In genomic region chr6:144316866-144317204, GRCh38 we compare ENCODE assay signal across 29 cellular contexts. TPM values are rescaled to one million over a fixed set of nuclear protein-coding genes. Genes with fewer than 3 reads are reported as not detected.
A peak's percentile ranks its signal among the peaks of the same experiment; 100 is the strongest.
DNase-seq lines count a peak whose midpoint lies in the region; ATAC-seq, FAIRE-seq and TF ChIP-seq lines count a peak whose summit lies in the region.
"Had no signal": no experiment of that assay in that cellular context is flagged by ENCODE, and none has a peak within 500 bp of the region (broad histone marks: within the 10 kb centered on the region; RNA-seq: fewer than 3 reads in every experiment).

No MANE protein-coding gene starts in this region.

- no peaks in the 10 kb centered on the region for H3K9me3 ChIP-seq in HepG2 (ENCODE audit: low read length)
- H3K9me3 ChIP-seq in right lobe of liver = no peaks in the 10 kb centered on the region

- TF ChIP-seq EP300 in HepG2 (IDR thresholded peaks at IDR 0.05; ENCODE audit: low read depth in 2 of 2, low read length in 2 of 2) (no peak), HepG2 (CRISPR knock-in tag; IDR thresholded peaks at IDR 0.05; ENCODE audit: borderline replicate concordance) (no peak)

- no peak for FAIRE-seq in HepG2 (lab: Jason Lieb, UNC)
- FAIRE-seq: bronchial epithelial cell had no signal

- H3K4me1 Mint-ChIP-seq in endothelial cell (ENCODE audit: unreplicated experiment) = peaks cover 42% of the 10 kb centered on the region
- H3K4me1 Mint-ChIP-seq: memory B cell had no signal

- H3K27me3 Mint-ChIP-seq in endothelial cell (ENCODE audit: unreplicated experiment) = no peaks in the 10 kb centered on the region
- H3K27me3 Mint-ChIP-seq: activated naive CD8-positive, alpha-beta T cell treated with anti-CD3 and anti-CD28 coated beads, Interleukin-2, amount 10 ng/mL, durations not matched to agents 7 days and 5 days; dendritic cell treated with granulocyte-macrophage colony-stimulating factor and Interleukin-4, amounts not matched to agents 40 ng/mL and 50 ng/mL, for 4 days; memory B cell; progenitor cell of endocrine pancreas had no signal

- H3K4me3 ChIP-seq in HepG2 (replicated peaks in 1 of 3; ENCODE audit: insufficient read depth in 1 of 3, low read depth in 2 of 3, low read length in 3 of 3) (0 out of 6 replicates have a peak overlapping the region, but pooled peaks of 1 of the 3 experiments have one; percentile 31), right lobe of liver (no peak overlapping the region)
- H3K4me3 ChIP-seq: GM23248 had no signal

- H3K36me3 ChIP-seq in HepG2 (replicated peaks in 1 of 2; ENCODE audit: control insufficient read depth in 1 of 2, insufficient read depth in 2 of 2, low read length in 2 of 2) (peaks cover 7 to 21% of the 10 kb centered on the region in 2 experiments), right lobe of liver (no peaks in the 10 kb centered on the region)

- POLR2A ChIA-PET in HepG2 (lab: Yijun Ruan, JAX) = interaction anchor here (1.3 kb wide), 1 partner anchor 23 kb away, joined by 4 read pairs; no protein-coding TSS in a partner anchor

- ATAC-seq in HepG2 (no peak), right lobe of liver (no peak), HG03432 (IDR thresholded peaks at IDR 0.05; ENCODE audit: unreplicated experiment) (peak; percentile 15)
- ATAC-seq in activated naive CD4-positive, alpha-beta T cell treated with anti-CD3 and anti-CD28 coated beads, Interleukin-2, amount 50 U/mL, for 72 hours = no peak
- no peak for ATAC-seq in stimulated activated naive CD8-positive, alpha-beta T cell treated with anti-CD3 and anti-CD28 coated beads, Interleukin-15, Interleukin-2, amounts not matched to agents 100 U/mL and 50 U/mL, for 24 hours
- ATAC-seq: foreskin keratinocyte had no signal

- intact Hi-C loops in HepG2 (cut with micrococcal nuclease; ENCODE audit: unreplicated experiment) (no loop called here), right lobe of liver (cut with DNase I) (no loop called here)

- no peaks in the 10 kb centered on the region for H4K20me1 ChIP-seq in HepG2 (ENCODE audit: insufficient read depth, low read length)

- TSS peak; percentile 13 for BruUV-seq in HepG2 (replicated peaks; lab: Mats Ljungman, UMichigan)

- peaks cover 99% of the 10 kb centered on the region for H3K4me1 ChIP-seq in HepG2 (ENCODE audit: insufficient read depth, low read length)
- H3K4me1 ChIP-seq in right lobe of liver = peaks cover 0 to 43% (median 7%) of the 10 kb centered on the region in 4 donors
- H3K4me1 ChIP-seq: foreskin keratinocyte had no signal

- H3K27me3 ChIP-seq in HepG2 (ENCODE audit: control insufficient read depth in 1 of 2, insufficient read depth in 2 of 2, low read length in 2 of 2) (no peaks in the 10 kb centered on the region), right lobe of liver (no peaks in the 10 kb centered on the region)
- H3K27me3 ChIP-seq: foreskin keratinocyte had no signal

- peak overlapping the region; percentile 59 for H3K4me2 ChIP-seq in HepG2 (ENCODE audit: low read depth, low read length)

- no peak for TF ChIP-seq POLR2A in HepG2 (IDR thresholded peaks at IDR 0.05; ENCODE audit: insufficient read depth in 1 of 2, low read depth in 2 of 2, low read length in 2 of 2)
- TF ChIP-seq POLR2A in right lobe of liver (IDR thresholded peaks at IDR 0.05) = no peak

- in situ Hi-C loops in HepG2 (cut with HindIII; ENCODE audit: extremely low pct_ligation_motif_present, low pct_unique_long_range_greater_than_20kb) = no loop called here

- peak overlapping the region; percentile 28 for H3K27ac Mint-ChIP-seq in endothelial cell (ENCODE audit: unreplicated experiment)
- H3K27ac Mint-ChIP-seq in activated naive CD4-positive, alpha-beta T cell treated with anti-CD3 and anti-CD28 coated beads, Interleukin-2, amount 50 U/mL, for 72 hours = no peak overlapping the region
- H3K27ac Mint-ChIP-seq: activated naive CD8-positive, alpha-beta T cell treated with anti-CD3 and anti-CD28 coated beads, Interleukin-2, amount 10 ng/mL, durations not matched to agents 7 days and 5 days; activated T-helper 1 cell treated with anti-CD3 and anti-CD28 coated beads, Interleukin-12 subunit alpha, Interleukin-12 subunit beta, Interleukin-2, Interleukin-4 antibody, amounts not matched to agents 30 ng/mL and 10 ng/mL and 1 ng/mL, durations not matched to agents 14 hours and 24 hours and 36 hours; dendritic cell treated with granulocyte-macrophage colony-stimulating factor and Interleukin-4, amounts not matched to agents 40 ng/mL and 50 ng/mL, for 4 days; memory B cell; nephron progenitor cell had no signal

- no peaks in the 10 kb centered on the region for H3K9me3 Mint-ChIP-seq in endothelial cell (ENCODE audit: unreplicated experiment)
- no peaks in the 10 kb centered on the region for H3K9me3 Mint-ChIP-seq in activated naive CD4-positive, alpha-beta T cell treated with anti-CD3 and anti-CD28 coated beads, Interleukin-2, amount 50 U/mL, for 72 hours
- H3K9me3 Mint-ChIP-seq: activated naive CD8-positive, alpha-beta T cell treated with anti-CD3 and anti-CD28 coated beads, Interleukin-2, amount 10 ng/mL, durations not matched to agents 7 days and 5 days; activated T-helper 1 cell treated with anti-CD3 and anti-CD28 coated beads, Interleukin-12 subunit alpha, Interleukin-12 subunit beta, Interleukin-2, Interleukin-4 antibody, amounts not matched to agents 30 ng/mL and 10 ng/mL and 1 ng/mL, durations not matched to agents 14 hours and 24 hours and 36 hours; dendritic cell treated with granulocyte-macrophage colony-stimulating factor and Interleukin-4, amounts not matched to agents 40 ng/mL and 50 ng/mL, for 4 days; memory B cell; nephron progenitor cell had no signal

- H3K27ac ChIP-seq in HepG2 (ENCODE audit: extremely low read length, insufficient read depth, low read length) (peak overlapping the region; percentile 59), right lobe of liver (no peak overlapping the region)
- H3K27ac ChIP-seq: foreskin keratinocyte had no signal

- no peak for TF ChIP-seq RAD21 in HepG2 (CRISPR knock-in tag; IDR thresholded peaks at IDR 0.05)

- H2AFZ ChIP-seq in HepG2 (ENCODE audit: low read length) = no peak overlapping the region
- H2AFZ ChIP-seq: GM23248 had no signal

- no peak overlapping the region for H3K4me3 Mint-ChIP-seq in endothelial cell (ENCODE audit: unreplicated experiment)
- H3K4me3 Mint-ChIP-seq: activated naive CD8-positive, alpha-beta T cell treated with anti-CD3 and anti-CD28 coated beads, Interleukin-2, amount 10 ng/mL, durations not matched to agents 7 days and 5 days; activated T-helper 1 cell treated with anti-CD3 and anti-CD28 coated beads, Interleukin-12 subunit alpha, Interleukin-12 subunit beta, Interleukin-2, Interleukin-4 antibody, amounts not matched to agents 30 ng/mL and 10 ng/mL and 1 ng/mL, durations not matched to agents 14 hours and 24 hours and 36 hours; dendritic cell treated with granulocyte-macrophage colony-stimulating factor and Interleukin-4, amounts not matched to agents 40 ng/mL and 50 ng/mL, for 4 days; memory B cell; nephron progenitor cell had no signal

- H3K9ac ChIP-seq in HepG2 (ENCODE audit: insufficient read depth, low read depth, low read length) = no peak overlapping the region; the same call in 1 of the 2 replicates
- H3K9ac ChIP-seq: GM23248 had no signal

- TF ChIP-seq CTCF in HepG2 (CRISPR knock-in tag; IDR thresholded peaks at IDR 0.05) (no peak), right lobe of liver (IDR thresholded peaks at IDR 0.05) (no peak), endothelial cell (IDR thresholded peaks at IDR 0.05; ENCODE audit: unreplicated experiment) (no peak)

- CTCF ChIA-PET in HepG2 (lab: Yijun Ruan, JAX; ENCODE audit: low intra/inter-chr PET ratio, low total read pairs) = no interaction called here

- H3K36me3 Mint-ChIP-seq in endothelial cell (ENCODE audit: low read depth, unreplicated experiment) = peaks cover 4% of the 10 kb centered on the region
- no peaks in the 10 kb centered on the region for H3K36me3 Mint-ChIP-seq in activated naive CD4-positive, alpha-beta T cell treated with anti-CD3 and anti-CD28 coated beads, Interleukin-2, amount 50 U/mL, for 72 hours
- H3K36me3 Mint-ChIP-seq: memory B cell had no signal

- DNase-seq in HepG2 (ENCODE audit: low spot score) (no peak), right lobe of liver (no peak), endothelial cell (ENCODE audit: low spot score) (no peak), COLO829 (ENCODE audit: low spot score) (no peak)
- no peak for DNase-seq in activated naive CD4-positive, alpha-beta T cell treated with anti-CD3 and anti-CD28 coated beads, Interleukin-2, amount 50 U/mL, for 72 hours (ENCODE audit: low spot score in 2 of 2)
- DNase-seq in stimulated activated naive CD8-positive, alpha-beta T cell treated with anti-CD3 and anti-CD28 coated beads, Interleukin-15, Interleukin-2, amounts not matched to agents 100 U/mL and 50 U/mL, for 24 hours = no peak
- no peak for DNase-seq in activated naive CD4-positive, alpha-beta T cell treated with anti-CD3 and anti-CD28 coated beads, Interleukin-2, amount 50 U/mL, for 16 hours
- DNase-seq: ACHN; activated CD4-positive, CD25-positive, alpha-beta regulatory T cell; activated naive CD8-positive, alpha-beta T cell treated with anti-CD3 and anti-CD28 coated beads, Interleukin-2, amount 10 ng/mL, durations not matched to agents 7 days and 5 days; foreskin keratinocyte; GDM1; GM23248; hippocampal formation; islet precursor cell; NCI-H1436; NCI-H2171; NCI-H69; nephron progenitor cell; SHP77 treated with DMSO at 0.1 percent for 48 hours; stimulated activated CD4-positive, alpha-beta T cell treated with anti-CD3 and anti-CD28 coated beads, Interleukin-1b, Interleukin-23, amount 100 ng/mL, for 48 hours; stimulated activated naive CD4-positive, alpha-beta T cell treated with Interleukin-2 at 50 U/mL for 16 hours; T-helper 1 cell had no signal

- peaks cover 89% of the 10 kb centered on the region for H3K79me2 ChIP-seq in HepG2 (ENCODE audit: insufficient read depth, low read length)

RNA-seq across cellular contexts. Expression of gene UTRN, which starts 31.7 kb away (rescaled TPM):
- total RNA-seq in HepG2 (2016; rRNA removed; fragmentation: Illumina TruSeq; extraction: Trizol) = 85.4 and 102 TPM in 2 replicates
- total RNA-seq in HepG2 (2016; cell fraction: cytosol; rRNA removed; fragmentation: Illumina TruSeq; extraction: Trizol; ENCODE audit: low read depth) = 31.3 and 33.8 TPM in 2 replicates
- 82.8 and 99.8 TPM in 2 replicates for total RNA-seq in HepG2 (2016; cell fraction: insoluble cytoplasmic fraction; rRNA removed; fragmentation: Illumina TruSeq; extraction: Trizol)
- total RNA-seq in HepG2 (2016; cell fraction: membrane; rRNA removed; fragmentation: Illumina TruSeq; extraction: Trizol) = 24.5 and 25.3 TPM in 2 replicates
- total RNA-seq in HepG2 (2016; cell fraction: nucleus; rRNA removed; fragmentation: Illumina TruSeq; extraction: Trizol) = 238 and 263 TPM in 2 replicates
- 116 and 119 TPM in 2 replicates for polyA plus RNA-seq in HepG2 (2011; rRNA removed)
- polyA plus RNA-seq in HepG2 (2011; cell fraction: cytosol; rRNA removed) = 80.3 and 114 TPM in 2 replicates
- polyA plus RNA-seq in HepG2 (2011; cell fraction: nucleus; rRNA removed) = 157 and 177 TPM in 2 replicates
- polyA plus RNA-seq in HepG2 (2012) = 163 and 168 TPM in 2 replicates
- 1.2 and 1.7 TPM in 2 replicates for polyA plus RNA-seq in HepG2 (2016; cell fraction: cytosol; fragmentation: Illumina TruSeq; extraction: Trizol; ENCODE audit: low read depth)
- polyA plus RNA-seq in HepG2 (2016; cell fraction: insoluble cytoplasmic fraction; fragmentation: Illumina TruSeq; extraction: Trizol; ENCODE audit: low read depth) = 32.6 and 33.9 TPM in 2 replicates
- polyA plus RNA-seq in HepG2 (2016; cell fraction: membrane; fragmentation: Illumina TruSeq; extraction: Trizol; ENCODE audit: low read depth) = 2.6 and 3.8 TPM in 2 replicates
- polyA plus RNA-seq in HepG2 (2016; cell fraction: nucleus; fragmentation: Illumina TruSeq; extraction: Trizol; ENCODE audit: insufficient read depth, low read depth) = 41.1 and 45.1 TPM in 2 replicates
- 15.6 and 209 TPM in 2 replicates for polyA minus RNA-seq in HepG2 (2011; rRNA and poly(A)+ RNA removed; ENCODE audit: low replicate concordance)
- polyA minus RNA-seq in HepG2 (2011; cell fraction: cytosol; rRNA and poly(A)+ RNA removed) = 248 and 267 TPM in 2 replicates
- 1,476 and 1,554 TPM in 2 replicates for polyA minus RNA-seq in HepG2 (2011; cell fraction: nucleus; rRNA and poly(A)+ RNA removed)
- total RNA-seq in right lobe of liver = 10 to 100 TPM; 27.7 to 66.5 (median 40.8) TPM
- 164 TPM for total RNA-seq in endothelial cell (ENCODE audit: unreplicated experiment)
- 10 to 100 TPM; 56.9 to 63.4 TPM for total RNA-seq in activated naive CD4-positive, alpha-beta T cell treated with anti-CD3 and anti-CD28 coated beads, Interleukin-2, amount 50 U/mL, for 72 hours
